ENCODE assay signal across 8 cellular contexts in genomic region chr10:102435529-102436233, GRCh38. TPM values are rescaled to one million over a fixed set of nuclear protein-coding genes. Genes with fewer than 3 reads are reported as not detected.
DNase-seq lines count a peak whose midpoint lies in the region; ATAC-seq and TF ChIP-seq lines count a peak whose summit lies in the region.

No MANE protein-coding gene starts in this region.

- H3K36me3 Mint-ChIP-seq in activated naive CD8-positive, alpha-beta T cell treated with anti-CD3 and anti-CD28 coated beads, Interleukin-2, amount 10 ng/mL, durations not matched to agents 7 days and 5 days, result peaks cover 17% of the 10 kb centered on the region

- POLR2A ChIA-PET in AG04450 (lab: Yijun Ruan, JAX), result interaction anchor here (0.6 to 1.2 kb wide), 2 partner anchors 10 to 14 kb away, joined by 4 to 5 read pairs; no protein-coding TSS in a partner anchor
- POLR2A ChIA-PET in activated naive CD8-positive, alpha-beta T cell treated with anti-CD3 and anti-CD28 coated beads, Interleukin-2, amount 10 ng/mL, durations not matched to agents 7 days and 5 days (lab: Charles Lee), result interaction anchor here (0.9 to 8.3 kb wide), 10 partner anchors 13 to 190 kb away, joined by 3 to 163 read pairs (median 4); partner anchors contain the start of genes C10orf95, FBXL15, GBF1 and NFKB2

- peaks cover 44% of the 10 kb centered on the region for H3K4me1 Mint-ChIP-seq in activated naive CD8-positive, alpha-beta T cell treated with anti-CD3 and anti-CD28 coated beads, Interleukin-2, amount 10 ng/mL, durations not matched to agents 7 days and 5 days

- no peaks in the 10 kb centered on the region for H3K36me3 ChIP-seq in HUES48 (ENCODE audit: control insufficient read depth, insufficient read depth, low read length)
- no peaks in the 10 kb centered on the region for H3K36me3 ChIP-seq in muscle layer of colon (ENCODE audit: insufficient read depth, low read length)
- H3K36me3 ChIP-seq in adrenal gland (replicated peaks in 1 of 2), result no peaks in the 10 kb centered on the region

- WGBS in adrenal gland, 4 donors, result 15 to 38% (median 24%) methylated on average over 10 to 14 of the region's 14 CpGs

- TF ChIP-seq POLR2A in adrenal gland (IDR thresholded peaks at IDR 0.05), result no peak

- CTCF ChIA-PET in AG04450 (lab: Charles Lee), result interaction anchor here (1.0 to 1.7 kb wide), 2 partner anchors 13 to 15 kb away, joined by 3 to 6 read pairs; no protein-coding TSS in a partner anchor

- H3K4me3 Mint-ChIP-seq in activated naive CD8-positive, alpha-beta T cell treated with anti-CD3 and anti-CD28 coated beads, Interleukin-2, amount 10 ng/mL, durations not matched to agents 7 days and 5 days, result peak overlapping the region; percentile 90

- H3K27me3 ChIP-seq in AG04450 (ENCODE audit: control insufficient read depth, insufficient read depth, low read length), result no peaks in the 10 kb centered on the region
- peaks cover 44% of the 10 kb centered on the region for H3K27me3 ChIP-seq in HUES48 (ENCODE audit: control insufficient read depth, insufficient read depth, low read length)
- peaks cover 4% of the 10 kb centered on the region in 2 donors for H3K27me3 ChIP-seq in muscle layer of colon (ENCODE audit: control insufficient read depth in 1 of 2, insufficient read depth in 2 of 2, low read length in 2 of 2)
- H3K27me3 ChIP-seq in adrenal gland, result no peaks in the 10 kb centered on the region

- H3K4me1 ChIP-seq in HUES48 (ENCODE audit: control insufficient read depth, insufficient read depth, low read length) (peaks cover 16% of the 10 kb centered on the region), muscle layer of colon (ENCODE audit: insufficient read depth, low read length) (peaks cover 8% of the 10 kb centered on the region), adrenal gland (replicated peaks in 1 of 2) (peaks cover 8 to 12% of the 10 kb centered on the region in 2 donors)

- no peak for DNase-seq in AG04450 (ENCODE audit: low read depth, low spot score)
- DNase-seq in activated naive CD8-positive, alpha-beta T cell treated with anti-CD3 and anti-CD28 coated beads, Interleukin-2, amount 10 ng/mL, durations not matched to agents 7 days and 5 days, result peak; percentile 69
- no peak for DNase-seq in adrenal gland

- no peaks in the 10 kb centered on the region for H3K9me3 Mint-ChIP-seq in activated naive CD8-positive, alpha-beta T cell treated with anti-CD3 and anti-CD28 coated beads, Interleukin-2, amount 10 ng/mL, durations not matched to agents 7 days and 5 days

- no peaks in the 10 kb centered on the region for H3K27me3 Mint-ChIP-seq in activated naive CD8-positive, alpha-beta T cell treated with anti-CD3 and anti-CD28 coated beads, Interleukin-2, amount 10 ng/mL, durations not matched to agents 7 days and 5 days

- H3K27ac Mint-ChIP-seq in activated naive CD8-positive, alpha-beta T cell treated with anti-CD3 and anti-CD28 coated beads, Interleukin-2, amount 10 ng/mL, durations not matched to agents 7 days and 5 days, result peak overlapping the region; percentile 91

- no peak for TF ChIP-seq CTCF in AG04450 (IDR thresholded peaks at IDR 0.05; ENCODE audit: low read depth, low read length)
- no peak for TF ChIP-seq CTCF in adrenal gland (IDR thresholded peaks at IDR 0.05)

- no peak overlapping the region for H3K27ac ChIP-seq in AG04450 (ENCODE audit: low read depth, low read length)
- H3K27ac ChIP-seq in HUES48 (ENCODE audit: low read depth, low read length), result no peak overlapping the region
- peak overlapping the region; percentile 63 for H3K27ac ChIP-seq in muscle layer of colon (ENCODE audit: low read depth, low read length)
- peak overlapping the region in 1 of 5 donors; percentile 74 for H3K27ac ChIP-seq in adrenal gland

- H3K9ac ChIP-seq in HUES48 (ENCODE audit: low read depth, low read length), result no peak overlapping the region
- no peak overlapping the region for H3K9ac ChIP-seq in muscle layer of colon (ENCODE audit: low read length)

- peak; percentile 34 for ATAC-seq in activated naive CD8-positive, alpha-beta T cell treated with anti-CD3 and anti-CD28 coated beads, Interleukin-2, amount 10 ng/mL, durations not matched to agents 7 days and 5 days (ENCODE audit: low read depth)
- no peak for ATAC-seq in GM21619 (IDR thresholded peaks at IDR 0.05; ENCODE audit: unreplicated experiment)
- ATAC-seq in HG02571 (IDR thresholded peaks at IDR 0.05; ENCODE audit: unreplicated experiment), result no peak
- no peak for ATAC-seq in HG02970 (IDR thresholded peaks at IDR 0.05; ENCODE audit: low FRiP score, unreplicated experiment)

- intact Hi-C loops in adrenal gland (cut with DNase I), result no loop called here

- H3K4me3 ChIP-seq in AG04450 (ENCODE audit: low read depth, low read length) (peak overlapping the region; percentile 51), HUES48 (ENCODE audit: low read depth, low read length) (peak overlapping the region; percentile 53), muscle layer of colon (ENCODE audit: low read depth in 1 of 2, low read length in 2 of 2) (no peak overlapping the region), adrenal gland (peak overlapping the region in 1 of 4 donors; percentile 33)

- H3K9me3 ChIP-seq in AG04450 (ENCODE audit: control insufficient read depth, insufficient read depth, low read length) (no peaks in the 10 kb centered on the region), HUES48 (ENCODE audit: control insufficient read depth, insufficient read depth, low read length) (no peaks in the 10 kb centered on the region), muscle layer of colon (ENCODE audit: low read length) (no peaks in the 10 kb centered on the region), adrenal gland (replicated peaks in 1 of 3) (no peaks in the 10 kb centered on the region)

RNA-seq across cellular contexts. Expression of gene CUEDC2, which starts 3.3 kb away (rescaled TPM):
- 61.1 and 68.6 TPM in 2 replicates for polyA plus RNA-seq in AG04450 (2011; rRNA removed)
- 33.3 and 43.0 TPM in 2 replicates for polyA minus RNA-seq in AG04450 (2011; rRNA and poly(A)+ RNA removed)
- total RNA-seq in activated naive CD8-positive, alpha-beta T cell treated with anti-CD3 and anti-CD28 coated beads, Interleukin-2, amount 10 ng/mL, durations not matched to agents 7 days and 5 days, result 10 to 100 TPM; 68.6 to 70.3 TPM
- total RNA-seq in adrenal gland, result 100 to 1,000 TPM in 1 of 8 donors, 10 to 100 TPM in 7; 76.9 to 115 (median 87.0) TPM
- 10 to 100 TPM; 71.4 to 75.3 (median 73.1) TPM for polyA plus RNA-seq in adrenal gland

RNA-seq across cellular contexts. Expression of gene FBXL15, which starts 15.0 kb away (rescaled TPM):
- 2.7 and 4.3 TPM in 2 replicates for polyA plus RNA-seq in AG04450 (2011; rRNA removed)
- 0.74 and 1.5 TPM in 2 replicates for polyA minus RNA-seq in AG04450 (2011; rRNA and poly(A)+ RNA removed)
- total RNA-seq in activated naive CD8-positive, alpha-beta T cell treated with anti-CD3 and anti-CD28 coated beads, Interleukin-2, amount 10 ng/mL, durations not matched to agents 7 days and 5 days, result 10 to 100 TPM; 11.7 to 16.3 TPM
- total RNA-seq in adrenal gland, result 10 to 100 TPM; 21.6 to 61.9 (median 33.9) TPM
- 10 to 100 TPM in 2 of 3 donors, 1 to 10 TPM in 1; 2.1 to 26.1 (median 25.5) TPM for polyA plus RNA-seq in adrenal gland

RNA-seq across cellular contexts. Expression of gene C10orf95, which starts 15.7 kb away (rescaled TPM):
- polyA plus RNA-seq in AG04450 (2011; rRNA removed), result 0.06 TPM in 1 of 2 replicates, not detected in the other
- not detected in 2 replicates for polyA minus RNA-seq in AG04450 (2011; rRNA and poly(A)+ RNA removed)
- total RNA-seq in activated naive CD8-positive, alpha-beta T cell treated with anti-CD3 and anti-CD28 coated beads, Interleukin-2, amount 10 ng/mL, durations not matched to agents 7 days and 5 days, result under 1 TPM; 0.28 to 0.54 TPM
- total RNA-seq in adrenal gland, result under 1 TPM in 3 of 8 donors, not detected in 5; 0.14 to 0.28 (median 0.18) TPM
- under 1 TPM in 2 of 3 donors, not detected in 1; 0.24 TPM for polyA plus RNA-seq in adrenal gland

RNA-seq across cellular contexts. Expression of gene PSD, which starts 17.1 kb away (rescaled TPM):
- polyA plus RNA-seq in AG04450 (2011; rRNA removed), result 5.5 and 8.2 TPM in 2 replicates
- polyA minus RNA-seq in AG04450 (2011; rRNA and poly(A)+ RNA removed), result 5.6 and 8.5 TPM in 2 replicates
- 1 to 10 TPM; 3.6 to 4.3 TPM for total RNA-seq in activated naive CD8-positive, alpha-beta T cell treated with anti-CD3 and anti-CD28 coated beads, Interleukin-2, amount 10 ng/mL, durations not matched to agents 7 days and 5 days
- total RNA-seq in adrenal gland, result 10 to 100 TPM in 1 of 8 donors, 1 to 10 TPM in 5, under 1 TPM in 1, not detected in 1; 0.54 to 10.6 (median 6.0) TPM
- 10 to 100 TPM in 2 of 3 donors, 1 to 10 TPM in 1; 3.4 to 43.7 (median 10.4) TPM for polyA plus RNA-seq in adrenal gland

RNA-seq across cellular contexts. Expression of gene NFKB2, which starts 40.2 kb away (rescaled TPM):
- polyA plus RNA-seq in AG04450 (2011; rRNA removed) (26.1 and 29.3 TPM in 2 replicates), adrenal gland (10 to 100 TPM; 17.3 to 92.6 (median 85.8) TPM)
- 15.4 and 19.8 TPM in 2 replicates for polyA minus RNA-seq in AG04450 (2011; rRNA and poly(A)+ RNA removed)
- 100 to 1,000 TPM; 103 to 104 TPM for total RNA-seq in activated naive CD8-positive, alpha-beta T cell treated with anti-CD3 and anti-CD28 coated beads, Interleukin-2, amount 10 ng/mL, durations not matched to agents 7 days and 5 days
- 10 to 100 TPM; 14.3 to 73.2 (median 29.6) TPM for total RNA-seq in adrenal gland

Comparison
In these comparisons a context has a peak if more than half of its experiments do, and no peak if none do; other contexts are left out.
1. H3K4me3 ChIP-seq: peak in AG04450 (single experiment) and HUES48 (single experiment); none in muscle layer of colon (0 of 2).